In genomic region chr11:3205261-3206127, GRCh38 we compare ENCODE assay signal across 23 cellular contexts. TPM values are rescaled to one million over a fixed set of nuclear protein-coding genes. Genes with fewer than 3 reads are reported as not detected.
DNase-seq lines count a peak whose midpoint lies in the region; ATAC-seq and TF ChIP-seq lines count a peak whose summit lies in the region.
"Had no signal": no experiment of that assay in that cellular context is flagged by ENCODE, and none has a peak within 500 bp of the region (broad histone marks: within the 10 kb centered on the region; RNA-seq: fewer than 3 reads in every experiment).

No MANE protein-coding gene starts in this region.

- POLR2A ChIA-PET in SK-N-SH (lab: Yijun Ruan, JAX) = no interaction called here

- CTCF ChIA-PET in SK-N-SH (lab: Yijun Ruan, JAX) = interaction anchor here (0.9 to 2.0 kb wide), 3 partner anchors 11 to 114 kb away, joined by 3 to 10 read pairs (median 5); no protein-coding TSS in a partner anchor

- peaks cover 7 to 31% of the 10 kb centered on the region in 2 donors for H3K4me1 Mint-ChIP-seq in immature natural killer cell
- H3K4me1 Mint-ChIP-seq: activated T-helper 17 cell treated with anti-CD3 and anti-CD28 coated beads, Interleukin-2, amount 50 U/mL, for 72 hours had no signal

- no peaks in the 10 kb centered on the region for H3K79me2 ChIP-seq in SK-N-SH (ENCODE audit: insufficient read depth)

- H3K4me1 ChIP-seq in SK-N-SH (ENCODE audit: control insufficient read depth in 1 of 2, insufficient read depth in 2 of 2, low read depth in 1 of 2, low read length in 1 of 2) (peaks cover 0 to 23% of the 10 kb centered on the region in 2 experiments; a peak in 1 of 4 replicates), psoas muscle (no peaks in the 10 kb centered on the region), sigmoid colon (peaks cover 0 to 26% (median 17%) of the 10 kb centered on the region in 4 donors)
- H3K4me1 ChIP-seq: breast epithelium, prostate gland had no signal

- ATAC-seq in SK-N-SH treated with all-trans-retinoic acid at 6 μM for 48 hours (no peak), psoas muscle (no peak)
- ATAC-seq: activated T-helper 17 cell treated with anti-CD3 and anti-CD28 coated beads, Interleukin-2, amount 50 U/mL, for 72 hours had no signal

- DNase-seq in SK-N-SH = peak; percentile 27
- peak; percentile 26 for DNase-seq in RPMI7951 (ENCODE audit: low read depth)
- peak; percentile 62 to 65 (median 64) for DNase-seq in immature natural killer cell
- peak; percentile 5 to 32 for DNase-seq in psoas muscle
- no peak for DNase-seq in sigmoid colon
- DNase-seq in effector CD8-positive, alpha-beta T cell (lab: John Stamatoyannopoulos, UW) = no peak
- no peak for DNase-seq in NCI-H1092 (lab: John Stamatoyannopoulos, UW)
- DNase-seq: 8988T; activated CD4-positive, alpha-beta T cell treated with anti-CD3 and anti-CD28 coated beads for 4 hours; foreskin melanocyte; NCI-H1417 treated with DMSO at 0.1 percent for 48 hours; NCI-H2171; NCI-H524 treated with DMSO at 0.1 percent for 48 hours; stimulated activated CD4-positive, alpha-beta T cell treated with anti-CD3 and anti-CD28 coated beads, Interleukin-4, amount 100 ng/mL, for 4 hours had no signal

- H3K4me2 ChIP-seq in SK-N-SH = no peak overlapping the region

- H3F3A ChIP-seq in SK-N-SH (replicated peaks; ENCODE audit: insufficient read depth) = no peaks in the 10 kb centered on the region

- H3K27me3 ChIP-seq in SK-N-SH (ENCODE audit: insufficient read depth) (peaks cover 25% of the 10 kb centered on the region), psoas muscle (ENCODE audit: insufficient read depth in 3 of 3, low read length in 2 of 3) (peaks cover 0 to 34% (median 16%) of the 10 kb centered on the region in 3 donors), sigmoid colon (peaks cover 15 to 48% (median 31%) of the 10 kb centered on the region in 3 donors)

- peak overlapping the region in 5 of 6 donors; percentile 59 to 92 (median 87) for H3K27ac Mint-ChIP-seq in immature natural killer cell
- H3K27ac Mint-ChIP-seq: activated T-helper 17 cell treated with anti-CD3 and anti-CD28 coated beads, Interleukin-2, amount 50 U/mL, for 72 hours; dendritic cell treated with granulocyte-macrophage colony-stimulating factor and Interleukin-4, amounts not matched to agents 40 ng/mL and 50 ng/mL, for 4 days; type B pancreatic cell had no signal

- no peaks in the 10 kb centered on the region for H3K9me3 Mint-ChIP-seq in immature natural killer cell
- H3K9me3 Mint-ChIP-seq: activated T-helper 17 cell treated with anti-CD3 and anti-CD28 coated beads, Interleukin-2, amount 50 U/mL, for 72 hours; dendritic cell treated with granulocyte-macrophage colony-stimulating factor and Interleukin-4, amounts not matched to agents 40 ng/mL and 50 ng/mL, for 4 days; type B pancreatic cell had no signal

- H3K27ac ChIP-seq in SK-N-SH (ENCODE audit: low read depth in 2 of 2, low read length in 1 of 2) (no peak overlapping the region), psoas muscle (no peak overlapping the region), sigmoid colon (no peak overlapping the region)
- H3K27ac ChIP-seq: breast epithelium, prostate gland had no signal

- H3K9me3 ChIP-seq in SK-N-SH (no peaks in the 10 kb centered on the region), psoas muscle (peaks cover 2% of the 10 kb centered on the region), sigmoid colon (no peaks in the 10 kb centered on the region)
- H3K9me3 ChIP-seq: prostate gland had no signal

- peaks cover 6 to 11% (median 6%) of the 10 kb centered on the region in 3 donors for H3K27me3 Mint-ChIP-seq in immature natural killer cell (ENCODE audit: low read depth in 3 of 3)

- no peak overlapping the region for H3K4me3 ChIP-seq in SK-N-SH (ENCODE audit: low read depth in 2 of 2, low read length in 1 of 2)
- no peak overlapping the region for H3K4me3 ChIP-seq in psoas muscle
- no peak overlapping the region for H3K4me3 ChIP-seq in sigmoid colon
- H3K4me3 ChIP-seq: breast epithelium, prostate gland had no signal

- no peak overlapping the region for H3K9ac ChIP-seq in SK-N-SH

- TF ChIP-seq CTCF in SK-N-SH (IDR thresholded peaks at IDR 0.05) (no peak), psoas muscle (IDR thresholded peaks at IDR 0.05) (no peak), sigmoid colon (IDR thresholded peaks at IDR 0.05) (no peak)

- no peaks in the 10 kb centered on the region for H3K9me2 ChIP-seq in SK-N-SH

- H2AFZ ChIP-seq in SK-N-SH (ENCODE audit: low read depth) = no peak overlapping the region

- H4K20me1 ChIP-seq in SK-N-SH (ENCODE audit: insufficient read depth) = no peaks in the 10 kb centered on the region

- TF ChIP-seq EP300 in SK-N-SH (IDR thresholded peaks at IDR 0.05; ENCODE audit: borderline replicate concordance in 1 of 2, low read depth in 1 of 2, low read length in 1 of 2) = no peak
- TF ChIP-seq EP300 in sigmoid colon (IDR thresholded peaks at IDR 0.05) = no peak

- intact Hi-C loops in psoas muscle (cut with DNase I) (loop anchor here in 1 of 2 donors (5.0 kb wide), 1 partner anchor 83 kb away; no protein-coding TSS in a partner anchor), sigmoid colon (cut with DNase I) (no loop called here)

- H3K4me3 Mint-ChIP-seq in immature natural killer cell = peak overlapping the region; percentile 59 to 80 (median 78)
- H3K4me3 Mint-ChIP-seq: activated T-helper 17 cell treated with anti-CD3 and anti-CD28 coated beads, Interleukin-2, amount 50 U/mL, for 72 hours; dendritic cell treated with granulocyte-macrophage colony-stimulating factor and Interleukin-4, amounts not matched to agents 40 ng/mL and 50 ng/mL, for 4 days; type B pancreatic cell had no signal

- no peaks in the 10 kb centered on the region for H3K36me3 Mint-ChIP-seq in immature natural killer cell
- H3K36me3 Mint-ChIP-seq: type B pancreatic cell had no signal

- H3K36me3 ChIP-seq in SK-N-SH (replicated peaks in 1 of 2; ENCODE audit: control insufficient read depth in 1 of 2, insufficient read depth in 2 of 2, low read length in 1 of 2) (no peaks in the 10 kb centered on the region), psoas muscle (ENCODE audit: insufficient read depth in 1 of 2, low read depth in 1 of 2) (no peaks in the 10 kb centered on the region), sigmoid colon (no peaks in the 10 kb centered on the region)
- H3K36me3 ChIP-seq: breast epithelium, prostate gland had no signal

- TF ChIP-seq RAD21 in SK-N-SH (IDR thresholded peaks at IDR 0.05; ENCODE audit: low read length) = no peak

- no peak for TF ChIP-seq POLR2A in sigmoid colon (IDR thresholded peaks at IDR 0.05)

- WGBS in SK-N-SH (ENCODE audit: low lambda C conversion rate) = 49% methylated on average over 14 of the region's 16 CpGs
- 44 to 59% (median 46%) methylated on average over 16 of the region's 16 CpGs for WGBS in psoas muscle, 3 donors
- WGBS in sigmoid colon, 2 donors = 56 to 59% methylated on average over 16 of the region's 16 CpGs

TF ChIP-seq in SK-N-SH, 30 proteins besides CTCF, POLR2A, EP300 and RAD21 (continues in another document):
- TF ChIP-seq POLR2AphosphoS5 (IDR thresholded peaks at IDR 0.05; ENCODE audit: low read depth, low read length) = no peak
- no peak for TF ChIP-seq JUND (IDR thresholded peaks at IDR 0.05)
- TF ChIP-seq ELF1 (IDR thresholded peaks at IDR 0.05) = no peak
- no peak for TF ChIP-seq IRF3 (IDR thresholded peaks at IDR 0.05; ENCODE audit: low read depth, low read length)

TF ChIP-seq in SK-N-SH treated with all-trans-retinoic acid at 6 μM for 48 hours, 23 proteins besides CTCF, POLR2A, EP300 and RAD21 (continues in another document):
- no peak for TF ChIP-seq ZNF8 (CRISPR knock-in tag; IDR thresholded peaks at IDR 0.05)
- no peak for TF ChIP-seq GLIS3 (CRISPR knock-in tag; IDR thresholded peaks at IDR 0.05)
- no peak for TF ChIP-seq SNAI2 (CRISPR knock-in tag; IDR thresholded peaks at IDR 0.05)
- TF ChIP-seq ZC3H10 (CRISPR knock-in tag; IDR thresholded peaks at IDR 0.05) = no peak
- no peak for TF ChIP-seq BACH2 (CRISPR knock-in tag; IDR thresholded peaks at IDR 0.05; ENCODE audit: borderline replicate concordance)
- TF ChIP-seq CREB5 (CRISPR knock-in tag; IDR thresholded peaks at IDR 0.05; ENCODE audit: low read depth) = no peak
- no peak for TF ChIP-seq ISL1 (CRISPR knock-in tag; IDR thresholded peaks at IDR 0.05)
- TF ChIP-seq PPARA (CRISPR knock-in tag; IDR thresholded peaks at IDR 0.05; ENCODE audit: borderline replicate concordance) = no peak

RNA-seq across cellular contexts. Expression of gene MRGPRG, which starts 13.1 kb away (rescaled TPM):
- polyA plus RNA-seq in SK-N-SH (2012; rRNA removed) (not detected in 2 replicates), immature natural killer cell (not detected), psoas muscle (not detected), sigmoid colon (not detected)
- polyA plus RNA-seq in SK-N-SH (2012; cell fraction: cytosol; rRNA removed) = not detected in 2 replicates
- not detected in 2 replicates for polyA plus RNA-seq in SK-N-SH (2012; cell fraction: nucleus; rRNA removed)
- not detected in 2 replicates for total RNA-seq in RPMI7951 (2014; rRNA removed; shearing (Covaris generic))
- total RNA-seq in psoas muscle (not detected), sigmoid colon (not detected)
- total RNA-seq: activated T-helper 17 cell treated with anti-CD3 and anti-CD28 coated beads, Interleukin-2, amount 50 U/mL, for 72 hours; breast epithelium had no signal
- polyA plus RNA-seq: BJ, keratinocyte, neural cell had no signal

RNA-seq across cellular contexts. Expression of gene MRGPRE, which starts 26.7 kb away (rescaled TPM):
- polyA plus RNA-seq in SK-N-SH (2012; rRNA removed) = not detected in 2 replicates
- polyA plus RNA-seq in SK-N-SH (2012; cell fraction: cytosol; rRNA removed) = not detected in 2 replicates
- not detected in 2 replicates for polyA plus RNA-seq in SK-N-SH (2012; cell fraction: nucleus; rRNA removed)
- total RNA-seq in RPMI7951 (2014; rRNA removed; shearing (Covaris generic)) = not detected in 2 replicates
- not detected for polyA plus RNA-seq in immature natural killer cell
- not detected for total RNA-seq in psoas muscle
- polyA plus RNA-seq in psoas muscle = not detected
- total RNA-seq in sigmoid colon = 1 to 10 TPM in 2 of 4 donors, under 1 TPM in 1, not detected in 1; 0.33 to 1.4 (median 1.1) TPM
- under 1 TPM in 1 of 3 donors, not detected in 2; 0.10 TPM for polyA plus RNA-seq in sigmoid colon
- total RNA-seq: activated T-helper 17 cell treated with anti-CD3 and anti-CD28 coated beads, Interleukin-2, amount 50 U/mL, for 72 hours; breast epithelium had no signal
- polyA plus RNA-seq: BJ, keratinocyte had no signal

RNA-seq across cellular contexts. Expression of gene OSBPL5, which starts 40.4 kb away (rescaled TPM):
- polyA plus RNA-seq in SK-N-SH (2012; rRNA removed) (7.8 and 10.9 TPM in 2 replicates), immature natural killer cell (10 to 100 TPM; 32.8 to 98.9 (median 33.3) TPM), psoas muscle (1 to 10 TPM; 3.4 to 5.0 (median 4.3) TPM), sigmoid colon (10 to 100 TPM; 16.6 to 29.8 (median 18.6) TPM)
- polyA plus RNA-seq in SK-N-SH (2012; cell fraction: cytosol; rRNA removed) = 2.7 and 4.3 TPM in 2 replicates
- polyA plus RNA-seq in SK-N-SH (2012; cell fraction: nucleus; rRNA removed) = 39.6 and 46.8 TPM in 2 replicates
- total RNA-seq in RPMI7951 (2014; rRNA removed; shearing (Covaris generic)) = 21.1 and 25.2 TPM in 2 replicates
- total RNA-seq in psoas muscle (10 to 100 TPM in 2 of 4 donors, 1 to 10 TPM in 2; 6.9 to 12.4 (median 10.3) TPM), sigmoid colon (10 to 100 TPM; 28.1 to 69.2 (median 46.2) TPM)

Comparison
In these comparisons a context has a peak if more than half of its experiments do, and no peak if none do; other contexts are left out.
1. DNase-seq: peak in SK-N-SH (single experiment), RPMI7951 (single experiment), immature natural killer cell (3 of 3) and psoas muscle (2 of 2); none in sigmoid colon (single experiment), effector CD8-positive, alpha-beta T cell (single experiment) and NCI-H1092 (single experiment).